ENCODE assay signal across 28 cellular contexts in genomic region chr2:22842209-22842608, GRCh38.
"Had no signal": no experiment of that assay in that cellular context is flagged by ENCODE, and none has a peak within 500 bp of the region (broad histone marks: within the 10 kb centered on the region; RNA-seq: fewer than 3 reads in every experiment).

No MANE protein-coding gene starts in this region.

- H3K27me3 ChIP-seq: neutrophil, right lobe of liver, sigmoid colon, stomach, thyroid gland, tibial nerve, upper lobe of left lung, vagina had no signal

- ATAC-seq: natural killer cell treated with Interleukin-12 subunit alpha and Interleukin-12 subunit beta and Interleukin-15 and Interleukin-18, amount 100 ng/mL, for 72 hours; psoas muscle; right cardiac atrium; right lobe of liver; stimulated activated effector memory CD8-positive, alpha-beta T cell treated with anti-CD3 and anti-CD28 coated beads, Interleukin-12 subunit alpha, Interleukin-12 subunit beta, amount 100 ng/mL, for 72 hours; stimulated activated naive B cell treated with anti-CD40 and anti-IgM and Interleukin-4, amounts not matched to agents 10 μg/mL and 1 μg/mL and 100 μg/mL, for 72 hours had no signal

- H3K4me1 ChIP-seq: parathyroid adenoma, psoas muscle, right lobe of liver, sigmoid colon, stomach, thyroid gland, upper lobe of left lung, vagina had no signal

- H3K4me3 ChIP-seq: psoas muscle, right lobe of liver, sigmoid colon, stomach, thoracic aorta, thyroid gland, tibial nerve, upper lobe of left lung, vagina had no signal

- H3K9me3 Mint-ChIP-seq: nephron progenitor cell; neural crest cell; stimulated activated naive B cell treated with anti-CD40 and anti-IgM and Interleukin-4, amounts not matched to agents 10 μg/mL and 1 μg/mL and 100 μg/mL, for 72 hours; stimulated activated naive CD8-positive, alpha-beta T cell treated with anti-CD3 and anti-CD28 coated beads, Interleukin-15, Interleukin-2, amounts not matched to agents 100 ng/mL and 50 ng/mL, for 24 hours had no signal

- H3K36me3 ChIP-seq: neutrophil, right lobe of liver, sigmoid colon, stomach, thoracic aorta, thyroid gland, tibial nerve, upper lobe of left lung, vagina had no signal

- H3K27ac Mint-ChIP-seq: natural killer cell treated with Interleukin-12 subunit alpha and Interleukin-12 subunit beta and Interleukin-15 and Interleukin-18, amount 100 ng/mL, for 72 hours; nephron progenitor cell; progenitor cell of endocrine pancreas; stimulated activated effector memory CD8-positive, alpha-beta T cell treated with anti-CD3 and anti-CD28 coated beads, Interleukin-12 subunit alpha, Interleukin-12 subunit beta, amount 100 ng/mL, for 72 hours; stimulated activated naive B cell treated with anti-CD40 and anti-IgM and Interleukin-4, amounts not matched to agents 10 μg/mL and 1 μg/mL and 100 μg/mL, for 72 hours; stimulated activated naive CD8-positive, alpha-beta T cell treated with anti-CD3 and anti-CD28 coated beads, Interleukin-15, Interleukin-2, amounts not matched to agents 100 ng/mL and 50 ng/mL, for 24 hours had no signal

- H3K4me1 Mint-ChIP-seq: nephron progenitor cell; stimulated activated effector memory CD8-positive, alpha-beta T cell treated with anti-CD3 and anti-CD28 coated beads, Interleukin-12 subunit alpha, Interleukin-12 subunit beta, amount 100 ng/mL, for 72 hours; stimulated activated naive B cell treated with anti-CD40 and anti-IgM and Interleukin-4, amounts not matched to agents 10 μg/mL and 1 μg/mL and 100 μg/mL, for 72 hours had no signal

- DNase-seq: nephron progenitor cell; nucleus accumbens; posterior cingulate gyrus; psoas muscle; right cardiac atrium; right lobe of liver; sigmoid colon; small intestine; stimulated activated CD4-positive, alpha-beta T cell treated with anti-CD3 and anti-CD28 coated beads, Interleukin-15, amount 100 ng/mL, for 24 hours; stimulated activated CD4-positive, alpha-beta T cell treated with anti-CD3 and anti-CD28 coated beads, Interleukin-2, amount 100 ng/mL, for 24 hours; stimulated activated CD4-positive, alpha-beta T cell treated with anti-CD3 and anti-CD28 coated beads, Interleukin-2, amount 100 ng/mL, for 48 hours; stimulated activated CD4-positive, alpha-beta T cell treated with anti-CD3 and anti-CD28 coated beads, Interleukin-4, amount 100 ng/mL, for 24 hours; stimulated activated naive B cell treated with anti-CD40 and anti-IgM and Interleukin-4, amounts not matched to agents 10 μg/mL and 1 μg/mL and 100 μg/mL, for 72 hours; stimulated activated naive CD4-positive, alpha-beta T cell treated with Interleukin-2 at 50 U/mL for 16 hours; stomach; thyroid gland; trophoblast cell; upper lobe of left lung had no signal

- H3K4me3 Mint-ChIP-seq: natural killer cell treated with Interleukin-12 subunit alpha and Interleukin-12 subunit beta and Interleukin-15 and Interleukin-18, amount 100 ng/mL, for 72 hours; nephron progenitor cell; neural crest cell; stimulated activated effector memory CD8-positive, alpha-beta T cell treated with anti-CD3 and anti-CD28 coated beads, Interleukin-12 subunit alpha, Interleukin-12 subunit beta, amount 100 ng/mL, for 72 hours; stimulated activated naive B cell treated with anti-CD40 and anti-IgM and Interleukin-4, amounts not matched to agents 10 μg/mL and 1 μg/mL and 100 μg/mL, for 72 hours; stimulated activated naive CD8-positive, alpha-beta T cell treated with anti-CD3 and anti-CD28 coated beads, Interleukin-15, Interleukin-2, amounts not matched to agents 100 ng/mL and 50 ng/mL, for 24 hours had no signal

- H3K36me3 Mint-ChIP-seq: natural killer cell treated with Interleukin-12 subunit alpha and Interleukin-12 subunit beta and Interleukin-15 and Interleukin-18, amount 100 ng/mL, for 72 hours; stimulated activated effector memory CD8-positive, alpha-beta T cell treated with anti-CD3 and anti-CD28 coated beads, Interleukin-12 subunit alpha, Interleukin-12 subunit beta, amount 100 ng/mL, for 72 hours; stimulated activated naive B cell treated with anti-CD40 and anti-IgM and Interleukin-4, amounts not matched to agents 10 μg/mL and 1 μg/mL and 100 μg/mL, for 72 hours had no signal

- H3K27ac ChIP-seq: neutrophil, parathyroid adenoma, psoas muscle, right lobe of liver, sigmoid colon, stomach, thoracic aorta, thyroid gland, upper lobe of left lung, vagina had no signal

- H3K27me3 Mint-ChIP-seq: natural killer cell treated with Interleukin-12 subunit alpha and Interleukin-12 subunit beta and Interleukin-15 and Interleukin-18, amount 100 ng/mL, for 72 hours; progenitor cell of endocrine pancreas; stimulated activated naive B cell treated with anti-CD40 and anti-IgM and Interleukin-4, amounts not matched to agents 10 μg/mL and 1 μg/mL and 100 μg/mL, for 72 hours; stimulated activated naive CD8-positive, alpha-beta T cell treated with anti-CD3 and anti-CD28 coated beads, Interleukin-15, Interleukin-2, amounts not matched to agents 100 ng/mL and 50 ng/mL, for 24 hours had no signal

- H3K9me3 ChIP-seq: neutrophil, psoas muscle, right lobe of liver, sigmoid colon, stomach, thoracic aorta, thyroid gland, tibial nerve, upper lobe of left lung, vagina had no signal
